ENCODE assay signal across 1 cellular context in the genomic region with DNA sequence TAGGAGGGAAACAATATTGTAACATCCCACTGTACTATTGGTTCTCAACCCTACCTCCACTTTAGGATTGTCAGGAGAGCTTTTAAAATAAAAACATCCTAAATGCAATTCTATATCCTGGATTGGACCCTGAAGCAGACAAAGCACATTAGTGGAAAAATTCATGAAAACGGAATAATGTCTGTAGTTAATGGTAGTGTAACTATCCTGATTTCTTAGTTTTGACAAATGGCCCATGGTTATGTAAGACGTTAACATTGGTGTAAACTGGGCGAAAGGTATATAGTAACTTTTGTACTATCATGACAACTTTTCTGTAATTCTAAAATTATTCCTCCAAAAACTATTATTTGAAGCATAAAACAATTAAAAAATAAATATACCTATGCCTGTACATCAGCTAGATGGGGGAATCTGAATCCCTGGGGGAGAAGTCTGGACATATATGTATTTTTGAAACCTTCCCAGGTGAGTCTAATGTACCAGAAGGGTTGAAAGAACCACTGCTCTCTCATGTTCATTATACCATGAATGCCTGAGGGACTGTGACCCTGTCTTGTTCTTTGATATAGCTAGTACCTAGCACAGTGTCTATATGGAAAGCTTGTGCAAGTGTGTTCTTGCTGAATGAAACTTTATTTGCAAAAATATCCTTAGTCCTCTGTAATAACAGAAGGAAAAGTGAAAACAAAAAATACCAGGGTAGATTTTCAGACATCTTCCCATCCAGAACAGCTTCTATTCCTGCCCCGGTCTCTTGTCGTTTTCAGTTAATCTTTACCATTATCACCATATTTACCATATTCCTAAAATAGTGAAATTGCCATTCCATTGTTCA.
TF ChIP-seq lines count a peak whose summit lies in the region.

No MANE protein-coding gene starts in this region.

TF ChIP-seq in K562, 482 proteins besides CTCF, POLR2A, EP300 and RAD21 (continued from another document and continues in another):
- TF ChIP-seq, protein P1, sequence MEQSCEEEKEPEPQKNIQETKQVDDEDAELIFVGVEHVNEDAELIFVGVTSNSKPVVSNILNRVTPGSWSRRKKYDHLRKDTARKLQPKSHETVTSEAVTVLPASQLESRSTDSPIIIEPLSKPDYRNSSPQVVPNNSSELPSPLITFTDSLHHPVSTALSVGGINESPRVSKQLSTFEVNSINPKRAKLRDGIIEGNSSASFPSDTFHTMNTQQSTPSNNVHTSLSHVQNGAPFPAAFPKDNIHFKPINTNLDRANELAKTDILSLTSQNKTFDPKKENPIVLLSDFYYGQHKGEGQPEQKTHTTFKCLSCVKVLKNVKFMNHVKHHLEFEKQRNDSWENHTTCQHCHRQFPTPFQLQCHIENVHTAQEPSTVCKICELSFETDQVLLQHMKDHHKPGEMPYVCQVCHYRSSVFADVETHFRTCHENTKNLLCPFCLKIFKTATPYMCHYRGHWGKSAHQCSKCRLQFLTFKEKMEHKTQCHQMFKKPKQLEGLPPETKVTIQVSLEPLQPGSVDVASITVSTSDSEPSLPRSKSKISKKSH (CRISPR knock-in tag; IDR thresholded peaks at IDR 0.05): no peak
- TF ChIP-seq RUNX1 (IDR thresholded peaks at IDR 0.05; ENCODE audit: low read depth) (no peak), DDX20 (tag; IDR thresholded peaks at IDR 0.05; ENCODE audit: low read depth) (no peak), HNRNPK (IDR thresholded peaks at IDR 0.05; ENCODE audit: low read depth, low read length, poor library complexity, severe bottlenecking) (no peak), ZNF707 (CRISPR knock-in tag; conservative IDR thresholded peaks at IDR 0.05) (no peak), RHOXF2B (CRISPR knock-in tag; conservative IDR thresholded peaks at IDR 0.05) (no peak), ATF2 (CRISPR knock-in tag; IDR thresholded peaks at IDR 0.05) (no peak), ELF2 (CRISPR knock-in tag; IDR thresholded peaks at IDR 0.05) (no peak), RAD51 (IDR thresholded peaks at IDR 0.05; ENCODE audit: borderline replicate concordance, low read depth) (no peak), NBN (IDR thresholded peaks at IDR 0.05; ENCODE audit: low read depth) (no peak), ILF3 (IDR thresholded peaks at IDR 0.05; ENCODE audit: borderline replicate concordance) (0 out of 2 replicates have a peak, but pooled peaks have one; percentile 41), ZNF589 (CRISPR knock-in tag; IDR thresholded peaks at IDR 0.05; ENCODE audit: low read depth) (no peak), NCOA4 (IDR thresholded peaks at IDR 0.05; ENCODE audit: partially characterized antibody) (no peak), PTRF (tag; IDR thresholded peaks at IDR 0.05) (no peak), ZNF174 (CRISPR knock-in tag; IDR thresholded peaks at IDR 0.05) (no peak), EWSR1 (IDR thresholded peaks at IDR 0.05; ENCODE audit: borderline replicate concordance, low read depth, partially characterized antibody) (peak; percentile 76), ZNF175 (CRISPR knock-in tag; IDR thresholded peaks at IDR 0.05; ENCODE audit: low read depth) (no peak), ZNF146 (CRISPR knock-in tag; IDR thresholded peaks at IDR 0.05; ENCODE audit: unreplicated experiment) (no peak), SRF (CRISPR knock-in tag; IDR thresholded peaks at IDR 0.05) (no peak), DIDO1 (tag; IDR thresholded peaks at IDR 0.05; ENCODE audit: low read depth) (no peak), MGA (IDR thresholded peaks at IDR 0.05) (no peak), ZNF384 (IDR thresholded peaks at IDR 0.05; ENCODE audit: low read depth, low read length) (no peak)
- TF ChIP-seq, protein P2, sequence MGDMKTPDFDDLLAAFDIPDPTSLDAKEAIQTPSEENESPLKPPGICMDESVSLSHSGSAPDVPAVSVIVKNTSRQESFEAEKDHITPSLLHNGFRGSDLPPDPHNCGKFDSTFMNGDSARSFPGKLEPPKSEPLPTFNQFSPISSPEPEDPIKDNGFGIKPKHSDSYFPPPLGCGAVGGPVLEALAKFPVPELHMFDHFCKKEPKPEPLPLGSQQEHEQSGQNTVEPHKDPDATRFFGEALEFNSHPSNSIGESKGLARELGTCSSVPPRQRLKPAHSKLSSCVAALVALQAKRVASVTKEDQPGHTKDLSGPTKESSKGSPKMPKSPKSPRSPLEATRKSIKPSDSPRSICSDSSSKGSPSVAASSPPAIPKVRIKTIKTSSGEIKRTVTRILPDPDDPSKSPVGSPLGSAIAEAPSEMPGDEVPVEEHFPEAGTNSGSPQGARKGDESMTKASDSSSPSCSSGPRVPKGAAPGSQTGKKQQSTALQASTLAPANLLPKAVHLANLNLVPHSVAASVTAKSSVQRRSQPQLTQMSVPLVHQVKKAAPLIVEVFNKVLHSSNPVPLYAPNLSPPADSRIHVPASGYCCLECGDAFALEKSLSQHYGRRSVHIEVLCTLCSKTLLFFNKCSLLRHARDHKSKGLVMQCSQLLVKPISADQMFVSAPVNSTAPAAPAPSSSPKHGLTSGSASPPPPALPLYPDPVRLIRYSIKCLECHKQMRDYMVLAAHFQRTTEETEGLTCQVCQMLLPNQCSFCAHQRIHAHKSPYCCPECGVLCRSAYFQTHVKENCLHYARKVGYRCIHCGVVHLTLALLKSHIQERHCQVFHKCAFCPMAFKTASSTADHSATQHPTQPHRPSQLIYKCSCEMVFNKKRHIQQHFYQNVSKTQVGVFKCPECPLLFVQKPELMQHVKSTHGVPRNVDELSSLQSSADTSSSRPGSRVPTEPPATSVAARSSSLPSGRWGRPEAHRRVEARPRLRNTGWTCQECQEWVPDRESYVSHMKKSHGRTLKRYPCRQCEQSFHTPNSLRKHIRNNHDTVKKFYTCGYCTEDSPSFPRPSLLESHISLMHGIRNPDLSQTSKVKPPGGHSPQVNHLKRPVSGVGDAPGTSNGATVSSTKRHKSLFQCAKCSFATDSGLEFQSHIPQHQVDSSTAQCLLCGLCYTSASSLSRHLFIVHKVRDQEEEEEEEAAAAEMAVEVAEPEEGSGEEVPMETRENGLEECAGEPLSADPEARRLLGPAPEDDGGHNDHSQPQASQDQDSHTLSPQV (IDR thresholded peaks at IDR 0.05): no peak
- TF ChIP-seq, protein P3, sequence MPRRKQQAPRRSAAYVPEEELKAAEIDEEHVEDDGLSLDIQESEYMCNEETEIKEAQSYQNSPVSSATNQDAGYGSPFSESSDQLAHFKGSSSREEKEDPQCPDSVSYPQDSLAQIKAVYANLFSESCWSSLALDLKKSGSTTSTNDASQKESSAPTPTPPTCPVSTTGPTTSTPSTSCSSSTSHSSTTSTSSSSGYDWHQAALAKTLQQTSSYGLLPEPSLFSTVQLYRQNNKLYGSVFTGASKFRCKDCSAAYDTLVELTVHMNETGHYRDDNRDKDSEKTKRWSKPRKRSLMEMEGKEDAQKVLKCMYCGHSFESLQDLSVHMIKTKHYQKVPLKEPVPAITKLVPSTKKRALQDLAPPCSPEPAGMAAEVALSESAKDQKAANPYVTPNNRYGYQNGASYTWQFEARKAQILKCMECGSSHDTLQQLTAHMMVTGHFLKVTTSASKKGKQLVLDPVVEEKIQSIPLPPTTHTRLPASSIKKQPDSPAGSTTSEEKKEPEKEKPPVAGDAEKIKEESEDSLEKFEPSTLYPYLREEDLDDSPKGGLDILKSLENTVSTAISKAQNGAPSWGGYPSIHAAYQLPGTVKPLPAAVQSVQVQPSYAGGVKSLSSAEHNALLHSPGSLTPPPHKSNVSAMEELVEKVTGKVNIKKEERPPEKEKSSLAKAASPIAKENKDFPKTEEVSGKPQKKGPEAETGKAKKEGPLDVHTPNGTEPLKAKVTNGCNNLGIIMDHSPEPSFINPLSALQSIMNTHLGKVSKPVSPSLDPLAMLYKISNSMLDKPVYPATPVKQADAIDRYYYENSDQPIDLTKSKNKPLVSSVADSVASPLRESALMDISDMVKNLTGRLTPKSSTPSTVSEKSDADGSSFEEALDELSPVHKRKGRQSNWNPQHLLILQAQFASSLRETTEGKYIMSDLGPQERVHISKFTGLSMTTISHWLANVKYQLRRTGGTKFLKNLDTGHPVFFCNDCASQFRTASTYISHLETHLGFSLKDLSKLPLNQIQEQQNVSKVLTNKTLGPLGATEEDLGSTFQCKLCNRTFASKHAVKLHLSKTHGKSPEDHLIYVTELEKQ (CRISPR knock-in tag; IDR thresholded peaks at IDR 0.05): no peak
